ENCODE assay signal across 8 cellular contexts in the genomic region with DNA sequence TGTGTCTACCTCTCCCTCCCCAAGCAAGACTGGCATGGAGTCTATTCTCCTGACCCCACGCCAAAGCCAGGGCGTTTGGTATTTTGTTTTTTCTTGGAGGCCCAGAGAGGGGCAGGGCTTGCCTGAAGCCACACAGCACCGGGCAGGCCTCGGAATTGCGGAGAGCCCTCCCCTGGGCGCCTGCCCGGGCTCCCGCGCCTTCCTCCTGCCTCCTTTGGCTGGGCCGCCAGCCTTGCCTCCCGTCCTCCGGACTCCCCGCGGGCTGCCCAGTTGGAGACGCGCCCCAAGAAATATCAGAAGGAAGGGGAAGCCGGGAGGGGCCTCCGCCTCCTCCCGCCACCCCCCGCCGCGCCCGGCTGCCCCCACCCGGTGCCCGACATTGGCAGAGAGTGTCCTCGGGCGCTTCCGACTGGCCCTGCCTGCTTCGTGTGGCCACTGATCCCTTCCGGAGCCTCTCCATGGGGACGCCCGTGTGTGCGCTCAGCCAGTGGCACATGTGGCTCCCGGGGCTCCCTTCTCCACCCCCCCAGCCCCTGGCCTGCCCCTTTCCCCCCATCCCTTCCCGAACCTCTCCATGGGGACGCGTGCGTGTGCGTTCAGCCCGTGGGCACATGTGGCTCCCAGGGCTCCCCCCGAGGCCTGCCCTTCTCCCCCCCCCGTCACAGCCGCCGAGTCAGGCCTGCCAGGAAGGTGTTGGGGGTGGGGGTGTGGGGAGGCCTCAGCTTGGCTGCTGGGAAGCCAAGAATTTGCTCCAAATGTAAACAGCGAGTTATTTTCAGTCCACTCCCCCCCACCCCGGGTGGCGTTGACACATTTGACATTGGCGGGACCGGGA. TPM values are rescaled to one million over a fixed set of nuclear protein-coding genes. Genes with fewer than 3 reads are reported as not detected.
A peak's percentile ranks its signal among the peaks of the same experiment; 100 is the strongest.
DNase-seq lines count a peak whose midpoint lies in the region; TF ChIP-seq lines count a peak whose summit lies in the region.

No MANE protein-coding gene starts in this region.

- H3K27me3 ChIP-seq in A673 (replicated peaks; ENCODE audit: insufficient read depth, low read depth, low read length, poor library complexity) = no peaks in the 10 kb centered on the region
- H3K27me3 ChIP-seq in Peyer's patch = no peaks in the 10 kb centered on the region
- peaks cover 5% of the 10 kb centered on the region for H3K27me3 ChIP-seq in neural progenitor cell

- H3K27ac ChIP-seq in A673 (ENCODE audit: low read depth, low read length, poor library complexity, severe bottlenecking) (peak overlapping the region; percentile 86), Peyer's patch (peak overlapping the region; percentile 80 to 99 (median 95)), neural progenitor cell (no peak overlapping the region)

- DNase-seq in A673 (ENCODE audit: low spot score) (peak; percentile 70), Peyer's patch (peak; percentile 39 to 77 (median 64)), fibroblast of peridontal ligament (ENCODE audit: extremely low read depth) (peak; percentile 97), neural progenitor cell (ENCODE audit: low spot score) (no peak), SKM-1 (lab: John Stamatoyannopoulos, UW; ENCODE audit: unreplicated experiment) (no peak), NCI-H1436 (lab: John Stamatoyannopoulos, UW) (no peak)
- no peak for DNase-seq in activated naive CD4-positive, alpha-beta T cell treated with anti-CD3 and anti-CD28 coated beads, Interleukin-2, amount 10 ng/mL, durations not matched to agents 7 days and 5 days

- H3K27ac Mint-ChIP-seq in nephron = peak overlapping the region in 2 of 3 experiments; percentile 91 to 94
- no peak overlapping the region for H3K27ac Mint-ChIP-seq in neural progenitor cell
- no peak overlapping the region for H3K27ac Mint-ChIP-seq in activated naive CD4-positive, alpha-beta T cell treated with anti-CD3 and anti-CD28 coated beads, Interleukin-2, amount 10 ng/mL, durations not matched to agents 7 days and 5 days

- H3K27me3 Mint-ChIP-seq in nephron (ENCODE audit: low read depth) (no peaks in the 10 kb centered on the region), neural progenitor cell (ENCODE audit: insufficient read depth, low read depth) (peaks cover 3% of the 10 kb centered on the region)
- H3K27me3 Mint-ChIP-seq in activated naive CD4-positive, alpha-beta T cell treated with anti-CD3 and anti-CD28 coated beads, Interleukin-2, amount 10 ng/mL, durations not matched to agents 7 days and 5 days = no peaks in the 10 kb centered on the region

- no peaks in the 10 kb centered on the region for H3K79me2 ChIP-seq in neural progenitor cell (ENCODE audit: low read depth)

- POLR2A ChIA-PET in A673 (lab: Charles Lee; ENCODE audit: low non-redundant PET) = no interaction called here

- CTCF ChIA-PET in A673 (lab: Charles Lee) = no interaction called here
- CTCF ChIA-PET in activated naive CD4-positive, alpha-beta T cell treated with anti-CD3 and anti-CD28 coated beads, Interleukin-2, amount 10 ng/mL, durations not matched to agents 7 days and 5 days (lab: Charles Lee) = no interaction called here

- H3K4me2 ChIP-seq in neural progenitor cell = no peak overlapping the region

- no peak for TF ChIP-seq POLR2A in Peyer's patch (IDR thresholded peaks at IDR 0.05)

- intact Hi-C loops in A673 (cut with micrococcal nuclease; ENCODE audit: unreplicated experiment) = no loop called here

- peak overlapping the region in 2 of 3 experiments; percentile 38 to 68 for H3K4me3 Mint-ChIP-seq in nephron
- no peak overlapping the region for H3K4me3 Mint-ChIP-seq in neural progenitor cell
- H3K4me3 Mint-ChIP-seq in activated naive CD4-positive, alpha-beta T cell treated with anti-CD3 and anti-CD28 coated beads, Interleukin-2, amount 10 ng/mL, durations not matched to agents 7 days and 5 days = no peak overlapping the region

- H4K20me1 ChIP-seq in neural progenitor cell (ENCODE audit: low read depth) = no peaks in the 10 kb centered on the region

- no peak overlapping the region for H3K4me3 ChIP-seq in A673 (ENCODE audit: low read depth, low read length, poor library complexity, severe bottlenecking)
- H3K4me3 ChIP-seq in Peyer's patch = peak overlapping the region in 2 of 4 donors; percentile 32 to 48
- no peak overlapping the region for H3K4me3 ChIP-seq in neural progenitor cell

- H2AFZ ChIP-seq in neural progenitor cell (replicated peaks) = no peak overlapping the region

- TF ChIP-seq CTCF in A673 (conservative IDR thresholded peaks at IDR 0.05; ENCODE audit: low read depth, low read length) (no peak), Peyer's patch (IDR thresholded peaks at IDR 0.05) (no peak), nephron (IDR thresholded peaks at IDR 0.05; ENCODE audit: unreplicated experiment in 3 of 3) (no peak), neural progenitor cell (IDR thresholded peaks at IDR 0.05) (no peak)

- H3F3A ChIP-seq in neural progenitor cell (ENCODE audit: low read depth) = no peaks in the 10 kb centered on the region

- no TSS peak for BruUV-seq in A673 (replicated peaks; lab: Mats Ljungman, UMichigan)

- peaks cover 11% of the 10 kb centered on the region for H3K36me3 ChIP-seq in A673 (ENCODE audit: insufficient read depth, low read length, poor library complexity, severe bottlenecking)
- H3K36me3 ChIP-seq in Peyer's patch = no peaks in the 10 kb centered on the region
- H3K36me3 ChIP-seq in neural progenitor cell = no peaks in the 10 kb centered on the region

- no peaks in the 10 kb centered on the region for H3K9me3 Mint-ChIP-seq in nephron
- no peaks in the 10 kb centered on the region for H3K9me3 Mint-ChIP-seq in neural progenitor cell
- peaks cover 6% of the 10 kb centered on the region for H3K9me3 Mint-ChIP-seq in activated naive CD4-positive, alpha-beta T cell treated with anti-CD3 and anti-CD28 coated beads, Interleukin-2, amount 10 ng/mL, durations not matched to agents 7 days and 5 days

- no peaks in the 10 kb centered on the region for H3K9me3 ChIP-seq in A673 (ENCODE audit: low read depth, low read length, poor library complexity, severe bottlenecking)
- H3K9me3 ChIP-seq in Peyer's patch = no peaks in the 10 kb centered on the region
- no peaks in the 10 kb centered on the region for H3K9me3 ChIP-seq in neural progenitor cell (ENCODE audit: low read depth)

- peaks cover 9% of the 10 kb centered on the region for H3K36me3 Mint-ChIP-seq in nephron (ENCODE audit: low read depth)
- H3K36me3 Mint-ChIP-seq in neural progenitor cell = no peaks in the 10 kb centered on the region
- H3K36me3 Mint-ChIP-seq in activated naive CD4-positive, alpha-beta T cell treated with anti-CD3 and anti-CD28 coated beads, Interleukin-2, amount 10 ng/mL, durations not matched to agents 7 days and 5 days = no peaks in the 10 kb centered on the region

- H3K4me1 ChIP-seq in A673 (ENCODE audit: insufficient read depth, low read length, poor library complexity, severe bottlenecking) (peaks cover 22% of the 10 kb centered on the region), Peyer's patch (peaks cover 0 to 10% (median 0%) of the 10 kb centered on the region in 4 donors), neural progenitor cell (peaks cover 4% of the 10 kb centered on the region)

- H3K4me1 Mint-ChIP-seq in nephron (peaks cover 24% of the 10 kb centered on the region), neural progenitor cell (peaks cover 5% of the 10 kb centered on the region)
- no peaks in the 10 kb centered on the region for H3K4me1 Mint-ChIP-seq in activated naive CD4-positive, alpha-beta T cell treated with anti-CD3 and anti-CD28 coated beads, Interleukin-2, amount 10 ng/mL, durations not matched to agents 7 days and 5 days

- no peak overlapping the region for H3K9ac ChIP-seq in neural progenitor cell

RNA-seq across cellular contexts. Expression of a gene that starts 37.3 kb away (rescaled TPM):
- 112 and 122 TPM in 2 replicates for total RNA-seq in A673 (2021)
- 100 to 1,000 TPM in 1 of 4 donors, 10 to 100 TPM in 3; 34.7 to 191 (median 64.9) TPM for total RNA-seq in Peyer's patch
- total RNA-seq in neural progenitor cell (ENCODE audit: low replicate concordance) = 1.1 and 1.3 TPM in 2 replicates

Comparison
In these comparisons a context has a peak if more than half of its experiments do, and no peak if none do; other contexts are left out.
1. DNase-seq: peak in A673 (single experiment), Peyer's patch (3 of 3) and fibroblast of peridontal ligament (single experiment); none in neural progenitor cell (single experiment), activated naive CD4-positive, alpha-beta T cell treated with anti-CD3 and anti-CD28 coated beads, Interleukin-2, amount 10 ng/mL, durations not matched to agents 7 days and 5 days (single experiment), SKM-1 (single experiment) and NCI-H1436 (single experiment).
2. H3K27ac Mint-ChIP-seq: peak in nephron (2 of 3); none in neural progenitor cell (single experiment) and activated naive CD4-positive, alpha-beta T cell treated with anti-CD3 and anti-CD28 coated beads, Interleukin-2, amount 10 ng/mL, durations not matched to agents 7 days and 5 days (single experiment).
3. H3K4me3 Mint-ChIP-seq: peak in nephron (2 of 3); none in neural progenitor cell (single experiment) and activated naive CD4-positive, alpha-beta T cell treated with anti-CD3 and anti-CD28 coated beads, Interleukin-2, amount 10 ng/mL, durations not matched to agents 7 days and 5 days (single experiment).
4. RNA of a gene that starts 37.3 kb away (total RNA-seq): 112 to 122 TPM in A673 and 34.7 to 191 TPM in Peyer's patch; 1.1 to 1.3 TPM in neural progenitor cell; every median in the first group is over 10 times any median in the second.